In genomic region chr1:3125078-3125477, GRCh38 we compare ENCODE assay signal across 25 cellular contexts. TPM values are rescaled to one million over a fixed set of nuclear protein-coding genes. Genes with fewer than 3 reads are reported as not detected.
"Had no signal": no experiment of that assay in that cellular context is flagged by ENCODE, and none has a peak within 500 bp of the region (broad histone marks: within the 10 kb centered on the region; RNA-seq: fewer than 3 reads in every experiment).

No MANE protein-coding gene starts in this region.

- H3K27me3 ChIP-seq: brain microvascular endothelial cell, right lobe of liver, vagina had no signal

- H3K4me3 ChIP-seq: right lobe of liver, skin epidermis, vagina had no signal

- H3K4me1 Mint-ChIP-seq: activated T-helper 17 cell treated with anti-CD3 and anti-CD28 coated beads, Interleukin-2, amount 50 U/mL, for 72 hours; central memory CD8-positive, alpha-beta T cell; stimulated activated effector memory CD8-positive, alpha-beta T cell treated with anti-CD3 and anti-CD28 coated beads, Interleukin-12 subunit alpha, Interleukin-12 subunit beta, amount 100 ng/mL, for 72 hours; stimulated activated naive CD8-positive, alpha-beta T cell treated with anti-CD3 and anti-CD28 coated beads, Interleukin-15, amount 100 ng/mL, for 72 hours had no signal

- H3K27ac Mint-ChIP-seq: activated CD8-positive, alpha-beta T cell treated with anti-CD3 and anti-CD28 coated beads, Interleukin-2, amount 10 ng/mL, durations not matched to agents 7 days and 5 days; activated naive CD4-positive, alpha-beta T cell treated with anti-CD3 and anti-CD28 coated beads, Interleukin-2, amount 50 U/mL, for 72 hours; activated T-cell treated with anti-CD3 and anti-CD28 coated beads, Interleukin-2, amount 50 U/mL, for 24 hours; activated T-helper 17 cell treated with anti-CD3 and anti-CD28 coated beads, Interleukin-2, amount 50 U/mL, for 72 hours; natural killer cell treated with Interleukin-12 subunit alpha and Interleukin-12 subunit beta and Interleukin-15 and Interleukin-18, amount 100 ng/mL, for 72 hours; stimulated activated effector memory CD8-positive, alpha-beta T cell treated with anti-CD3 and anti-CD28 coated beads, Interleukin-12 subunit alpha, Interleukin-12 subunit beta, amount 100 ng/mL, for 72 hours; stimulated activated naive CD8-positive, alpha-beta T cell treated with anti-CD3 and anti-CD28 coated beads, Interleukin-15, amount 100 ng/mL, for 72 hours; type B pancreatic cell had no signal

- DNase-seq: activated CD4-positive, alpha-beta T cell treated with anti-CD3 and anti-CD28 coated beads for 1 hour; activated CD4-positive, alpha-beta T cell treated with anti-CD3 and anti-CD28 coated beads, Interleukin-2, amount 50 U/mL, for 1 hour; activated CD8-positive, alpha-beta T cell treated with anti-CD3 and anti-CD28 coated beads, Interleukin-2, amount 10 ng/mL, durations not matched to agents 7 days and 5 days; activated T-cell treated with anti-CD3 and anti-CD28 coated beads, Interleukin-2, amount 50 U/mL, for 24 hours; brain microvascular endothelial cell; cortex of kidney; effector CD4-positive, alpha-beta T cell; erythroblast; foreskin fibroblast; kidney glomerular epithelial cell; left ventricle myocardium superior; mammary epithelial cell; midbrain; right lobe of liver; stimulated activated CD4-positive, alpha-beta T cell treated with anti-CD3 and anti-CD28 coated beads, Interleukin-2, amount 100 ng/mL, for 24 hours; stimulated activated naive CD8-positive, alpha-beta T cell treated with anti-CD3 and anti-CD28 coated beads, Interleukin-15, amount 100 ng/mL, for 72 hours; T-helper 9 cell had no signal

- H3K27ac ChIP-seq: brain microvascular endothelial cell, right lobe of liver, skin epidermis, vagina had no signal

- H3K36me3 ChIP-seq: brain microvascular endothelial cell, right lobe of liver, vagina had no signal

- H3K27me3 Mint-ChIP-seq: central memory CD8-positive, alpha-beta T cell; natural killer cell treated with Interleukin-12 subunit alpha and Interleukin-12 subunit beta and Interleukin-15 and Interleukin-18, amount 100 ng/mL, for 72 hours; stimulated activated naive CD8-positive, alpha-beta T cell treated with anti-CD3 and anti-CD28 coated beads, Interleukin-15, amount 100 ng/mL, for 72 hours had no signal

- H3K9me3 Mint-ChIP-seq: activated naive CD4-positive, alpha-beta T cell treated with anti-CD3 and anti-CD28 coated beads, Interleukin-2, amount 50 U/mL, for 72 hours; activated T-cell treated with anti-CD3 and anti-CD28 coated beads, Interleukin-2, amount 50 U/mL, for 24 hours; activated T-helper 17 cell treated with anti-CD3 and anti-CD28 coated beads, Interleukin-2, amount 50 U/mL, for 72 hours; central memory CD8-positive, alpha-beta T cell; natural killer cell treated with Interleukin-12 subunit alpha and Interleukin-12 subunit beta and Interleukin-15 and Interleukin-18, amount 100 ng/mL, for 72 hours; stimulated activated effector memory CD8-positive, alpha-beta T cell treated with anti-CD3 and anti-CD28 coated beads, Interleukin-12 subunit alpha, Interleukin-12 subunit beta, amount 100 ng/mL, for 72 hours; stimulated activated naive CD8-positive, alpha-beta T cell treated with anti-CD3 and anti-CD28 coated beads, Interleukin-15, amount 100 ng/mL, for 72 hours; type B pancreatic cell had no signal

- H3K36me3 Mint-ChIP-seq: activated naive CD4-positive, alpha-beta T cell treated with anti-CD3 and anti-CD28 coated beads, Interleukin-2, amount 50 U/mL, for 72 hours; natural killer cell treated with Interleukin-12 subunit alpha and Interleukin-12 subunit beta and Interleukin-15 and Interleukin-18, amount 100 ng/mL, for 72 hours; stimulated activated effector memory CD8-positive, alpha-beta T cell treated with anti-CD3 and anti-CD28 coated beads, Interleukin-12 subunit alpha, Interleukin-12 subunit beta, amount 100 ng/mL, for 72 hours; type B pancreatic cell had no signal

- H3K9me3 ChIP-seq: right lobe of liver, vagina had no signal

- H3K4me3 Mint-ChIP-seq: activated CD8-positive, alpha-beta T cell treated with anti-CD3 and anti-CD28 coated beads, Interleukin-2, amount 10 ng/mL, durations not matched to agents 7 days and 5 days; activated T-cell treated with anti-CD3 and anti-CD28 coated beads, Interleukin-2, amount 50 U/mL, for 24 hours; activated T-helper 17 cell treated with anti-CD3 and anti-CD28 coated beads, Interleukin-2, amount 50 U/mL, for 72 hours; central memory CD8-positive, alpha-beta T cell; natural killer cell treated with Interleukin-12 subunit alpha and Interleukin-12 subunit beta and Interleukin-15 and Interleukin-18, amount 100 ng/mL, for 72 hours; stimulated activated effector memory CD8-positive, alpha-beta T cell treated with anti-CD3 and anti-CD28 coated beads, Interleukin-12 subunit alpha, Interleukin-12 subunit beta, amount 100 ng/mL, for 72 hours; stimulated activated naive CD8-positive, alpha-beta T cell treated with anti-CD3 and anti-CD28 coated beads, Interleukin-15, amount 100 ng/mL, for 72 hours; type B pancreatic cell had no signal

RNA-seq across cellular contexts. Expression of gene PRDM16, which starts 56.1 kb away (rescaled TPM):
- total RNA-seq: activated T-helper 17 cell treated with anti-CD3 and anti-CD28 coated beads, Interleukin-2, amount 50 U/mL, for 72 hours; mammary epithelial cell; natural killer cell treated with Interleukin-12 subunit alpha and Interleukin-12 subunit beta and Interleukin-15 and Interleukin-18, amount 100 ng/mL, for 72 hours had no signal
